In genomic region chr18:54829856-54830255, GRCh38 we compare ENCODE assay signal across 27 cellular contexts. TPM values are rescaled to one million over a fixed set of nuclear protein-coding genes. Genes with fewer than 3 reads are reported as not detected.
A peak's percentile ranks its signal among the peaks of the same experiment; 100 is the strongest.
DNase-seq lines count a peak whose midpoint lies in the region; ATAC-seq, FAIRE-seq and TF ChIP-seq lines count a peak whose summit lies in the region.
"Had no signal": no experiment of that assay in that cellular context is flagged by ENCODE, and none has a peak within 500 bp of the region (broad histone marks: within the 10 kb centered on the region; RNA-seq: fewer than 3 reads in every experiment).

No MANE protein-coding gene starts in this region.

- H3K79me2 ChIP-seq in hepatocyte = no peaks in the 10 kb centered on the region

- no peaks in the 10 kb centered on the region for H3K9me3 ChIP-seq in body of pancreas
- H3K9me3 ChIP-seq in hepatocyte (ENCODE audit: low read depth) = no peaks in the 10 kb centered on the region
- H3K9me3 ChIP-seq in small intestine (ENCODE audit: control insufficient read depth, low read depth) = no peaks in the 10 kb centered on the region
- H3K9me3 ChIP-seq: pancreas, upper lobe of left lung had no signal

- in situ Hi-C loops in GM13976 (cut with MboI; ENCODE audit: low sequenced_read_pairs, unreplicated experiment) = no loop called here

- no peaks in the 10 kb centered on the region for H4K20me1 ChIP-seq in hepatocyte (ENCODE audit: insufficient read depth, poor library complexity, severe bottlenecking)

- no peaks in the 10 kb centered on the region for H3K36me3 ChIP-seq in body of pancreas (replicated peaks in 1 of 2; ENCODE audit: insufficient read depth in 1 of 2, low read depth in 2 of 2)
- no peaks in the 10 kb centered on the region for H3K36me3 ChIP-seq in hepatocyte (replicated peaks; ENCODE audit: insufficient read depth, low read depth)
- H3K36me3 ChIP-seq in small intestine (ENCODE audit: control insufficient read depth in 2 of 2, insufficient read depth in 2 of 2, low read length in 2 of 2) = no peaks in the 10 kb centered on the region
- H3K36me3 ChIP-seq: pancreas, upper lobe of left lung had no signal

- ATAC-seq in body of pancreas = no peak
- ATAC-seq in SK-N-SH treated with all-trans-retinoic acid at 6 μM for 48 hours = no peak
- ATAC-seq: naive thymus-derived CD8-positive, alpha-beta T cell had no signal

- intact Hi-C loops in body of pancreas (cut with DNase I) = no loop called here

- no peak for TF ChIP-seq POLR2A in body of pancreas (IDR thresholded peaks at IDR 0.05)

- no peak for FAIRE-seq in small intestine (lab: Jason Lieb, UNC)
- FAIRE-seq: pancreas had no signal

- H3K4me3 ChIP-seq in LNCaP clone FGC (ENCODE audit: low read depth, low read length) (peak overlapping the region; percentile 61), body of pancreas (no peak overlapping the region), hepatocyte (no peak overlapping the region), small intestine (ENCODE audit: low read depth in 1 of 2, low read length in 2 of 2) (no peak overlapping the region)
- H3K4me3 ChIP-seq: coronary artery had no signal

- peaks cover 30% of the 10 kb centered on the region for H3K4me1 ChIP-seq in body of pancreas
- peaks cover 4% of the 10 kb centered on the region for H3K4me1 ChIP-seq in hepatocyte (ENCODE audit: insufficient read depth)
- H3K4me1 ChIP-seq in small intestine (ENCODE audit: control insufficient read depth in 2 of 2, insufficient read depth in 1 of 2, low read depth in 1 of 2, low read length in 1 of 2) = peaks cover 0 to 2% of the 10 kb centered on the region in 2 donors

- H2AFZ ChIP-seq in hepatocyte = no peak overlapping the region

- TF ChIP-seq CTCF in LNCaP clone FGC (IDR thresholded peaks at IDR 0.05; ENCODE audit: control insufficient read depth, extremely low read depth, insufficient read depth) = no peak
- no peak for TF ChIP-seq CTCF in body of pancreas (IDR thresholded peaks at IDR 0.05)
- no peak for TF ChIP-seq CTCF in hepatocyte (IDR thresholded peaks at IDR 0.05; ENCODE audit: poor library complexity)
- TF ChIP-seq CTCF in GM13976 (IDR thresholded peaks at IDR 0.05; ENCODE audit: borderline replicate concordance, control extremely low read depth, extremely low read depth, insufficient read depth, missing control alignments) = no peak

- H3K27me3 ChIP-seq in body of pancreas (no peaks in the 10 kb centered on the region), hepatocyte (no peaks in the 10 kb centered on the region), small intestine (ENCODE audit: control insufficient read depth in 2 of 2, insufficient read depth in 2 of 2, low read length in 2 of 2) (no peaks in the 10 kb centered on the region)
- H3K27me3 ChIP-seq: pancreas, upper lobe of left lung had no signal

- H3K27ac ChIP-seq in body of pancreas (peak overlapping the region; percentile 4 to 94 (median 58)), hepatocyte (no peak overlapping the region), small intestine (ENCODE audit: low read depth in 1 of 2, low read length in 1 of 2) (no peak overlapping the region)
- H3K27ac ChIP-seq: coronary artery, KMS-11 had no signal

- H3K9me2 ChIP-seq in hepatocyte (replicated peaks; ENCODE audit: insufficient read depth) = no peaks in the 10 kb centered on the region

- peak overlapping the region; percentile 92 for H3K4me2 ChIP-seq in hepatocyte
- H3K4me2 ChIP-seq: KMS-11 had no signal

- peak; percentile 85 for DNase-seq in LNCaP clone FGC (ENCODE audit: low read depth)
- DNase-seq in body of pancreas = no peak
- DNase-seq in hepatocyte (ENCODE audit: low spot score) = no peak
- DNase-seq in small intestine = peak; percentile 37
- DNase-seq in GM13976 (ENCODE audit: low spot score) = no peak
- no peak for DNase-seq in T-helper 2 cell
- no peak for DNase-seq in NCI-H446 treated with DMSO at 0.1 percent for 48 hours (lab: John Stamatoyannopoulos, UW)
- DNase-seq: activated CD4-positive, alpha-beta T cell treated with anti-CD3 and anti-CD28 coated beads for 36 hours; activated naive CD8-positive, alpha-beta T cell treated with anti-CD3 and anti-CD28 coated beads, Interleukin-2, amount 10 ng/mL, durations not matched to agents 7 days and 5 days; COR-L47; EL; foreskin fibroblast; H7; hippocampal formation; islet precursor cell; mesendoderm; naive thymus-derived CD8-positive, alpha-beta T cell; NCI-H1092 treated with DMSO at 0.1 percent for 48 hours; NCI-H2107; NCI-H526; pancreas; Right ventricle myocardium superior; stimulated activated CD4-positive, alpha-beta T cell treated with anti-CD3 and anti-CD28 coated beads, Interleukin-2, amount 100 ng/mL, for 48 hours; upper lobe of left lung had no signal

- 32 to 53% methylated on average over 1 of the region's 1 CpG for WGBS in body of pancreas, 2 donors
- WGBS in hepatocyte (ENCODE audit: low lambda C conversion rate, missing lambda C conversion rate) = 56% methylated on average over 1 of the region's 1 CpG
- 7 to 42% (median 26%) methylated on average over 1 of the region's 1 CpG for WGBS in small intestine, 3 donors

TF ChIP-seq in SK-N-SH treated with all-trans-retinoic acid at 6 μM for 48 hours, 23 proteins besides CTCF, POLR2A, EP300 and RAD21:
- TF ChIP-seq PPARA (CRISPR knock-in tag; IDR thresholded peaks at IDR 0.05; ENCODE audit: borderline replicate concordance) (no peak), OSR1 (CRISPR knock-in tag; IDR thresholded peaks at IDR 0.05) (no peak), CSDC2 (CRISPR knock-in tag; IDR thresholded peaks at IDR 0.05) (no peak), SNAI2 (CRISPR knock-in tag; IDR thresholded peaks at IDR 0.05) (no peak)

RNA-seq across cellular contexts. Expression of gene RAB27B, which starts 1.6 kb away (rescaled TPM):
- total RNA-seq in body of pancreas (10 to 100 TPM in 1 of 2 donors, under 1 TPM in 1; 0.66 to 10.1 TPM), hepatocyte (11.9 and 13.1 TPM in 2 replicates)
- polyA plus RNA-seq in hepatocyte (4.5 and 5.2 TPM in 2 replicates), small intestine (1 to 10 TPM; 2.0 to 4.1 (median 3.8) TPM)
- total RNA-seq: H7 had no signal

Comparison
In these comparisons a context has a peak if more than half of its experiments do, and no peak if none do; other contexts are left out.
1. DNase-seq: peak in LNCaP clone FGC (single experiment) and small intestine (single experiment); none in body of pancreas (0 of 4), hepatocyte (single experiment), GM13976 (single experiment), T-helper 2 cell (0 of 5) and NCI-H446 treated with DMSO at 0.1 percent for 48 hours (single experiment).
2. H3K27ac ChIP-seq: peak in body of pancreas (4 of 4); none in hepatocyte (single experiment) and small intestine (0 of 2).